ENCODE assay signal across 9 cellular contexts in genomic region chr13:94860981-94861407, GRCh38.
DNase-seq lines count a peak whose midpoint lies in the region; ATAC-seq and TF ChIP-seq lines count a peak whose summit lies in the region.
"Had no signal": no experiment of that assay in that cellular context is flagged by ENCODE, and none has a peak within 500 bp of the region (broad histone marks: within the 10 kb centered on the region; RNA-seq: fewer than 3 reads in every experiment).

No MANE protein-coding gene starts in this region.

- H3K36me3 ChIP-seq in kidney epithelial cell (ENCODE audit: control insufficient read depth, insufficient read depth, low read length) = no peaks in the 10 kb centered on the region

- CTCF ChIA-PET in activated CD4-positive, alpha-beta memory T cell treated with anti-CD3 and anti-CD28 coated beads, Interleukin-2, amount 10 ng/mL, durations not matched to agents 7 days and 5 days (lab: Charles Lee) = interaction anchor here (1.3 kb wide), 1 partner anchor 329 kb away, joined by 5 read pairs; no protein-coding TSS in a partner anchor

- no peak for DNase-seq in activated CD4-positive, alpha-beta memory T cell treated with anti-CD3 and anti-CD28 coated beads, Interleukin-2, amount 10 ng/mL, durations not matched to agents 7 days and 5 days
- DNase-seq in kidney epithelial cell (ENCODE audit: low read depth) = no peak
- no peak for DNase-seq in cortex of kidney (lab: John Stamatoyannopoulos, UW)
- DNase-seq in NCI-H146 treated with DMSO at 0.1 percent for 48 hours (lab: John Stamatoyannopoulos, UW; ENCODE audit: unreplicated experiment) = no peak
- DNase-seq in NCI-H345 treated with DMSO at 0.1 percent for 48 hours (lab: John Stamatoyannopoulos, UW; ENCODE audit: unreplicated experiment) = no peak

- peaks cover 11% of the 10 kb centered on the region for H3K4me1 Mint-ChIP-seq in activated CD4-positive, alpha-beta memory T cell treated with anti-CD3 and anti-CD28 coated beads, Interleukin-2, amount 10 ng/mL, durations not matched to agents 7 days and 5 days

- peaks cover 11% of the 10 kb centered on the region for H3K27me3 ChIP-seq in kidney epithelial cell (ENCODE audit: control insufficient read depth, insufficient read depth, low read length)

- H3K4me3 ChIP-seq in kidney epithelial cell (ENCODE audit: low read depth, low read length) = peak overlapping the region; percentile 19

- ATAC-seq in GM18498 (IDR thresholded peaks at IDR 0.05; ENCODE audit: unreplicated experiment) (peak; percentile 78), HG02938 (IDR thresholded peaks at IDR 0.05; ENCODE audit: unreplicated experiment) (peak; percentile 61), HG02852 (IDR thresholded peaks at IDR 0.05; ENCODE audit: unreplicated experiment) (no peak)

- peak overlapping the region; percentile 69 for H3K27ac Mint-ChIP-seq in activated CD4-positive, alpha-beta memory T cell treated with anti-CD3 and anti-CD28 coated beads, Interleukin-2, amount 10 ng/mL, durations not matched to agents 7 days and 5 days

- H3K4me3 Mint-ChIP-seq in activated CD4-positive, alpha-beta memory T cell treated with anti-CD3 and anti-CD28 coated beads, Interleukin-2, amount 10 ng/mL, durations not matched to agents 7 days and 5 days = peak overlapping the region; percentile 80
- H3K4me3 Mint-ChIP-seq: neural crest cell had no signal

- H3K27me3 Mint-ChIP-seq in activated CD4-positive, alpha-beta memory T cell treated with anti-CD3 and anti-CD28 coated beads, Interleukin-2, amount 10 ng/mL, durations not matched to agents 7 days and 5 days = peaks cover 17% of the 10 kb centered on the region

- H3K36me3 Mint-ChIP-seq in activated CD4-positive, alpha-beta memory T cell treated with anti-CD3 and anti-CD28 coated beads, Interleukin-2, amount 10 ng/mL, durations not matched to agents 7 days and 5 days (ENCODE audit: low read depth) = no peaks in the 10 kb centered on the region

- H3K9me3 Mint-ChIP-seq in activated CD4-positive, alpha-beta memory T cell treated with anti-CD3 and anti-CD28 coated beads, Interleukin-2, amount 10 ng/mL, durations not matched to agents 7 days and 5 days = no peaks in the 10 kb centered on the region
- H3K9me3 Mint-ChIP-seq: neural crest cell had no signal

- no peak for TF ChIP-seq CTCF in kidney epithelial cell (IDR thresholded peaks at IDR 0.05; ENCODE audit: insufficient read depth, low read length, poor library complexity, severe bottlenecking)

- POLR2A ChIA-PET in activated CD4-positive, alpha-beta memory T cell treated with anti-CD3 and anti-CD28 coated beads, Interleukin-2, amount 10 ng/mL, durations not matched to agents 7 days and 5 days (lab: Charles Lee) = no interaction called here
